In the genomic region with DNA sequence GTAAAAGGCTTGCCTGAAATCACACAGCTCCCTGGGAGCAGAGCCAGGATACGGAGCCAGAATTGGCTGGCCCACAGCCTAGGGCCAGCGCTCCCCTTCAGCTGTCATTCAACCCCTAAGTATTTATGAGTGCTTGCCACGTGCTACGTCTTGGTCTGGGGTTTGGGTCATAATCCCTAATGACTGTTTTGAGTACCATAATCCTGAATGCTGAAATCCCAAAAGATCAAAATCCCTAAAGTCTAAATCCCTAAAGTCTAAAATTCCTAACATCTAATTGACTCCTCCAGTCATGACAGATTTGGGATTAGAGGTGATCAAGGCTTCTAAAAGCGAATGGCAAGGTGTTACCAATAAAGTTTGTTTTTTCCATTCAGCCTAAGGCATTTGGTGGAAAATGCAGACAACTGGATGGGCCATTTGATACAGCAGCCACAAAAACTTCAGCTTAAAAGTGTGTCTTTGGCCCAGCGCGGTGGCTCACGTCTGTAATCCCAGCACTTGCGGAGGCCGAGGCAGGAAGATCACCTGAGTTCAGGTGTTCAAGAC, we compare ENCODE assay signal across 28 cellular contexts.
"Had no signal": no experiment of that assay in that cellular context is flagged by ENCODE, and none has a peak within 500 bp of the region (broad histone marks: within the 10 kb centered on the region; RNA-seq: fewer than 3 reads in every experiment).

No MANE protein-coding gene starts in this region.

- H3K9me3 Mint-ChIP-seq: activated naive CD4-positive, alpha-beta T cell treated with anti-CD3 and anti-CD28 coated beads, Interleukin-2, amount 50 U/mL, for 72 hours; activated naive CD8-positive, alpha-beta T cell treated with anti-CD3 and anti-CD28 coated beads, Interleukin-2, amount 50 U/mL, for 24 hours; central memory CD8-positive, alpha-beta T cell; T-helper 1 cell treated with Interleukin-12 subunit alpha and Interleukin-12 subunit beta and Interleukin-4 antibody, amounts not matched to agents 30 μg/mL and 1 μg/mL, for 36 hours; WTC11 had no signal

- H3K27me3 ChIP-seq: ascending aorta, MG63, SJSA1 had no signal

- H3K27ac ChIP-seq: ascending aorta, body of pancreas, SJSA1 had no signal

- H3K4me1 Mint-ChIP-seq: activated naive CD8-positive, alpha-beta T cell treated with anti-CD3 and anti-CD28 coated beads, Interleukin-2, amount 50 U/mL, for 24 hours; central memory CD8-positive, alpha-beta T cell; WTC11 had no signal

- ATAC-seq: activated CD8-positive, alpha-beta T cell treated with anti-CD3 and anti-CD28 coated beads, Interleukin-2, amount 10 ng/mL, durations not matched to agents 7 days and 5 days; activated naive CD4-positive, alpha-beta T cell treated with anti-CD3 and anti-CD28 coated beads, Interleukin-2, amount 50 U/mL, for 72 hours; activated naive CD8-positive, alpha-beta T cell treated with anti-CD3 and anti-CD28 coated beads, Interleukin-2, amount 50 U/mL, for 24 hours; body of pancreas; PC-3; SK-N-SH treated with all-trans-retinoic acid at 6 μM for 48 hours; WTC11 had no signal

- H3K4me3 ChIP-seq: ascending aorta, body of pancreas, MG63, SJSA1 had no signal

- H3K9me3 ChIP-seq: ascending aorta, body of pancreas, MG63, SJSA1 had no signal

- H3K36me3 ChIP-seq: ascending aorta, MG63, SJSA1 had no signal

- H3K36me3 Mint-ChIP-seq: activated naive CD4-positive, alpha-beta T cell treated with anti-CD3 and anti-CD28 coated beads, Interleukin-2, amount 50 U/mL, for 72 hours; WTC11 had no signal

- H3K4me1 ChIP-seq: ascending aorta, body of pancreas, SJSA1 had no signal

- H3K27me3 Mint-ChIP-seq: activated naive CD8-positive, alpha-beta T cell treated with anti-CD3 and anti-CD28 coated beads, Interleukin-2, amount 50 U/mL, for 24 hours; central memory CD8-positive, alpha-beta T cell had no signal

- DNase-seq: activated CD4-positive, alpha-beta T cell treated with anti-CD3 and anti-CD28 coated beads for 48 hours; activated CD4-positive, alpha-beta T cell treated with anti-CD3 and anti-CD28 coated beads, Interleukin-2, amount 50 U/mL, for 4 hours; activated CD4-positive, CD25-positive, alpha-beta regulatory T cell treated with anti-CD3 and anti-CD28 coated beads, Interleukin-2, amount 50 U/mL, for 72 hours; activated CD8-positive, alpha-beta memory T cell treated with anti-CD3 and anti-CD28 coated beads, Interleukin-2, amount 50 U/mL, for 48 hours; activated CD8-positive, alpha-beta T cell treated with anti-CD3 and anti-CD28 coated beads, Interleukin-2, amount 10 ng/mL, durations not matched to agents 7 days and 5 days; activated naive CD4-positive, alpha-beta T cell; activated naive CD8-positive, alpha-beta T cell treated with anti-CD3 and anti-CD28 coated beads, Interleukin-2, amount 50 U/mL, for 24 hours; activated T-cell treated with anti-CD3 and anti-CD28 coated beads, Interleukin-2, amount 50 U/mL, for 1 hour; amniotic stem cell; body of pancreas; MG63; MV-4-11; NCI-H1092 treated with DMSO at 0.1 percent for 48 hours; NCI-H1417 treated with DMSO at 0.1 percent for 48 hours; NCI-H1694; NCI-H2029 treated with DMSO at 0.1 percent for 48 hours; NCI-H526; NCI-H774; PC-3; SHP77; SW 1271 had no signal

- H3K4me3 Mint-ChIP-seq: activated CD8-positive, alpha-beta T cell treated with anti-CD3 and anti-CD28 coated beads, Interleukin-2, amount 10 ng/mL, durations not matched to agents 7 days and 5 days; activated naive CD8-positive, alpha-beta T cell treated with anti-CD3 and anti-CD28 coated beads, Interleukin-2, amount 50 U/mL, for 24 hours; central memory CD8-positive, alpha-beta T cell; T-helper 1 cell treated with Interleukin-12 subunit alpha and Interleukin-12 subunit beta and Interleukin-4 antibody, amounts not matched to agents 30 μg/mL and 1 μg/mL, for 36 hours; WTC11 had no signal

- H3K27ac Mint-ChIP-seq: activated CD8-positive, alpha-beta T cell treated with anti-CD3 and anti-CD28 coated beads, Interleukin-2, amount 10 ng/mL, durations not matched to agents 7 days and 5 days; activated naive CD8-positive, alpha-beta T cell treated with anti-CD3 and anti-CD28 coated beads, Interleukin-2, amount 50 U/mL, for 24 hours; T-helper 1 cell treated with Interleukin-12 subunit alpha and Interleukin-12 subunit beta and Interleukin-4 antibody, amounts not matched to agents 30 μg/mL and 1 μg/mL, for 36 hours; WTC11 had no signal
